18 cellular contexts compared by ENCODE assay signal in genomic region chr2:238456966-238457926, GRCh38.
"Had no signal": no experiment of that assay in that cellular context is flagged by ENCODE, and none has a peak within 500 bp of the region (broad histone marks: within the 10 kb centered on the region; RNA-seq: fewer than 3 reads in every experiment).

No MANE protein-coding gene starts in this region.

- DNase-seq: activated CD4-positive, alpha-beta T cell treated with anti-CD3 and anti-CD28 coated beads, Interleukin-2, amount 10 ng/mL, durations not matched to agents 24 days and 14 days; activated CD4-positive, CD25-positive, alpha-beta regulatory T cell; activated gamma-delta T cell; central memory CD4-positive, alpha-beta T cell; cortex of kidney; erythroblast; left cardiac atrium; mesenchymal stem cell; naive thymus-derived CD8-positive, alpha-beta T cell; pancreas; sigmoid colon; spleen; stimulated activated CD4-positive, alpha-beta T cell treated with anti-CD3 and anti-CD28 coated beads, Interleukin-4, amount 100 ng/mL, for 4 hours; stimulated activated naive CD4-positive, alpha-beta T cell; substantia nigra; SW 1271; T-helper 2 cell had no signal

- H3K4me3 ChIP-seq: pancreas, sigmoid colon, spleen, tibial artery had no signal

- H3K36me3 ChIP-seq: pancreas had no signal

- H3K9me3 ChIP-seq: pancreas, sigmoid colon had no signal

- H3K4me1 ChIP-seq: pancreas, spleen had no signal

- H3K27ac ChIP-seq: pancreas, spleen had no signal

- ATAC-seq: naive thymus-derived CD8-positive, alpha-beta T cell had no signal

- H3K27me3 ChIP-seq: pancreas, sigmoid colon, spleen, tibial artery had no signal
